ENCODE assay signal across 16 cellular contexts in genomic region chr7:104926905-104927454, GRCh38.
DNase-seq lines count a peak whose midpoint lies in the region; ATAC-seq, FAIRE-seq and TF ChIP-seq lines count a peak whose summit lies in the region.
"Had no signal": no experiment of that assay in that cellular context is flagged by ENCODE, and none has a peak within 500 bp of the region (broad histone marks: within the 10 kb centered on the region; RNA-seq: fewer than 3 reads in every experiment).

No MANE protein-coding gene starts in this region.

- no peak for TF ChIP-seq POLR2A in gastroesophageal sphincter (IDR thresholded peaks at IDR 0.05)

- ATAC-seq in mucosa of descending colon: peak; percentile 47
- ATAC-seq in GM21423 (IDR thresholded peaks at IDR 0.05; ENCODE audit: unreplicated experiment): no peak
- ATAC-seq in gastroesophageal sphincter: no peak

- DNase-seq in COLO668 (lab: John Stamatoyannopoulos, UW; ENCODE audit: unreplicated experiment) (peak; percentile 28), HK-2 (ENCODE audit: unreplicated experiment) (peak; percentile 41), bronchial epithelial cell (ENCODE audit: low read depth) (peak; percentile 18), mucosa of descending colon (peak in 2 of 3 donors; percentile 62 to 63), activated gamma-delta T cell treated with Interleukin-2 at 50 U/mL for 16 hours (no peak), HuH-7.5 (ENCODE audit: low spot score) (no peak)
- DNase-seq: activated naive CD4-positive, alpha-beta T cell treated with anti-CD3 and anti-CD28 coated beads, Interleukin-2, amount 10 ng/mL, durations not matched to agents 7 days and 5 days; AML-193; caudate nucleus; GDM1; GM23248; hippocampal formation; midbrain had no signal

- FAIRE-seq in bronchial epithelial cell (lab: Jason Lieb, UNC): no peak
- FAIRE-seq: TTC549 had no signal

- TF ChIP-seq CTCF in bronchial epithelial cell (IDR thresholded peaks at IDR 0.05; ENCODE audit: insufficient read depth, low read length, severe bottlenecking) (no peak), mucosa of descending colon (IDR thresholded peaks at IDR 0.05) (no peak), gastroesophageal sphincter (IDR thresholded peaks at IDR 0.05) (no peak)

- WGBS in gastroesophageal sphincter (ENCODE audit: low coverage in 1 of 2), 2 donors: 80 to 100% methylated on average over 3 of the region's 10 CpGs

- H3K27me3 ChIP-seq in bronchial epithelial cell (ENCODE audit: control insufficient read depth, insufficient read depth, low read length) (no peaks in the 10 kb centered on the region), gastroesophageal sphincter (no peaks in the 10 kb centered on the region)

- no peaks in the 10 kb centered on the region for H3K36me3 ChIP-seq in bronchial epithelial cell (ENCODE audit: control insufficient read depth, insufficient read depth, low read length)
- H3K36me3 ChIP-seq in mucosa of descending colon (ENCODE audit: low read depth): no peaks in the 10 kb centered on the region
- H3K36me3 ChIP-seq in gastroesophageal sphincter: no peaks in the 10 kb centered on the region

- intact Hi-C loops in mucosa of descending colon (cut with DNase I, micrococcal nuclease): no loop called here

- no peak overlapping the region for H3K27ac ChIP-seq in gastroesophageal sphincter
- H3K27ac ChIP-seq: GM23248 had no signal

- no peak overlapping the region for H3K4me3 ChIP-seq in bronchial epithelial cell (ENCODE audit: low read depth, low read length)
- H3K4me3 ChIP-seq in mucosa of descending colon: no peak overlapping the region
- no peak overlapping the region for H3K4me3 ChIP-seq in gastroesophageal sphincter
- H3K4me3 ChIP-seq: GM23248 had no signal

- H3K4me1 ChIP-seq in mucosa of descending colon (ENCODE audit: low read depth): peaks cover 30% of the 10 kb centered on the region
- H3K4me1 ChIP-seq in gastroesophageal sphincter: peaks cover 5 to 24% (median 6%) of the 10 kb centered on the region in 3 donors

- no peaks in the 10 kb centered on the region for H3K9me3 ChIP-seq in mucosa of descending colon
- no peaks in the 10 kb centered on the region for H3K9me3 ChIP-seq in gastroesophageal sphincter

- no peak for TF ChIP-seq EP300 in gastroesophageal sphincter (IDR thresholded peaks at IDR 0.05)

Comparison
In these comparisons a context has a peak if more than half of its experiments do, and no peak if none do; other contexts are left out.
1. DNase-seq: peak in COLO668 (single experiment), HK-2 (single experiment), bronchial epithelial cell (single experiment) and mucosa of descending colon (2 of 3); none in activated gamma-delta T cell treated with Interleukin-2 at 50 U/mL for 16 hours (single experiment) and HuH-7.5 (single experiment).